In genomic region chrX:30865020-30865419, GRCh38 we compare ENCODE assay signal across 10 cellular contexts. TPM values are rescaled to one million over a fixed set of nuclear protein-coding genes. Genes with fewer than 3 reads are reported as not detected.
DNase-seq lines count a peak whose midpoint lies in the region; ATAC-seq and TF ChIP-seq lines count a peak whose summit lies in the region.
"Had no signal": no experiment of that assay in that cellular context is flagged by ENCODE, and none has a peak within 500 bp of the region (broad histone marks: within the 10 kb centered on the region; RNA-seq: fewer than 3 reads in every experiment).

No MANE protein-coding gene starts in this region.

- H3K27me3 ChIP-seq in prostate gland (replicated peaks; ENCODE audit: insufficient read depth), result no peaks in the 10 kb centered on the region
- no peaks in the 10 kb centered on the region for H3K27me3 ChIP-seq in suprapubic skin

- ATAC-seq in stimulated activated memory B cell treated with anti-CD40 and anti-IgM and Interleukin-4, amounts not matched to agents 10 μg/mL and 1 μg/mL and 100 μg/mL, for 72 hours, result no peak
- ATAC-seq in HG03469 (IDR thresholded peaks at IDR 0.05; ENCODE audit: unreplicated experiment), result no peak
- ATAC-seq: stimulated activated effector memory CD8-positive, alpha-beta T cell treated with anti-CD3 and anti-CD28 coated beads, Interleukin-12 subunit alpha, Interleukin-12 subunit beta, amount 100 ng/mL, for 72 hours had no signal

- TF ChIP-seq CTCF in GM12865 (IDR thresholded peaks at IDR 0.05; ENCODE audit: insufficient read depth, low read depth, low read length, missing control alignments) (peak; percentile 11), fibroblast of pulmonary artery (IDR thresholded peaks at IDR 0.05; ENCODE audit: low read length, missing control alignments) (no peak), prostate gland (IDR thresholded peaks at IDR 0.05) (no peak), suprapubic skin (IDR thresholded peaks at IDR 0.05) (no peak)

- no peak for TF ChIP-seq EP300 in suprapubic skin (IDR thresholded peaks at IDR 0.05)

- DNase-seq in ACHN, result peak; percentile 27
- peak; percentile 3 for DNase-seq in GM12865 (ENCODE audit: low read depth)
- DNase-seq in NCI-H460 (ENCODE audit: extremely low read depth, low read depth), result peak; percentile 33
- peak; percentile 3 for DNase-seq in fibroblast of pulmonary artery (ENCODE audit: low read depth)
- DNase-seq in prostate gland (ENCODE audit: low spot score), result no peak
- DNase-seq in suprapubic skin (ENCODE audit: low spot score in 2 of 2), result no peak

- H3K27ac ChIP-seq in prostate gland (no peak overlapping the region), suprapubic skin (no peak overlapping the region)

- WGBS in prostate gland, result 85% methylated on average over 3 of the region's 3 CpGs
- WGBS in suprapubic skin, result 37% methylated on average over 3 of the region's 3 CpGs

- H3K27me3 Mint-ChIP-seq in stimulated activated memory B cell treated with anti-CD40 and anti-IgM and Interleukin-4, amounts not matched to agents 10 μg/mL and 1 μg/mL and 100 μg/mL, for 72 hours, result no peaks in the 10 kb centered on the region

- H3K9me3 ChIP-seq in prostate gland (no peaks in the 10 kb centered on the region), suprapubic skin (no peaks in the 10 kb centered on the region)

- no peak overlapping the region for H3K27ac Mint-ChIP-seq in stimulated activated memory B cell treated with anti-CD40 and anti-IgM and Interleukin-4, amounts not matched to agents 10 μg/mL and 1 μg/mL and 100 μg/mL, for 72 hours
- H3K27ac Mint-ChIP-seq: stimulated activated effector memory CD8-positive, alpha-beta T cell treated with anti-CD3 and anti-CD28 coated beads, Interleukin-12 subunit alpha, Interleukin-12 subunit beta, amount 100 ng/mL, for 72 hours; T-helper 2 cell treated with Interferon-gamma antibody and Interleukin-4, amounts not matched to agents 5 μg/mL and 100 μg/mL, for 36 hours had no signal

- intact Hi-C loops in prostate gland (cut with DNase I), result no loop called here

- peaks cover 1% of the 10 kb centered on the region for H3K36me3 Mint-ChIP-seq in stimulated activated memory B cell treated with anti-CD40 and anti-IgM and Interleukin-4, amounts not matched to agents 10 μg/mL and 1 μg/mL and 100 μg/mL, for 72 hours

- in situ Hi-C loops in ACHN (cut with HindIII; ENCODE audit: low pct_ligation_motif_present, low pct_unique_long_range_greater_than_20kb, low sequenced_read_pairs), result no loop called here

- H3K4me1 Mint-ChIP-seq in stimulated activated memory B cell treated with anti-CD40 and anti-IgM and Interleukin-4, amounts not matched to agents 10 μg/mL and 1 μg/mL and 100 μg/mL, for 72 hours, result no peaks in the 10 kb centered on the region

- no peak overlapping the region for H3K4me3 Mint-ChIP-seq in stimulated activated memory B cell treated with anti-CD40 and anti-IgM and Interleukin-4, amounts not matched to agents 10 μg/mL and 1 μg/mL and 100 μg/mL, for 72 hours
- H3K4me3 Mint-ChIP-seq: stimulated activated effector memory CD8-positive, alpha-beta T cell treated with anti-CD3 and anti-CD28 coated beads, Interleukin-12 subunit alpha, Interleukin-12 subunit beta, amount 100 ng/mL, for 72 hours; T-helper 2 cell treated with Interferon-gamma antibody and Interleukin-4, amounts not matched to agents 5 μg/mL and 100 μg/mL, for 36 hours had no signal

- TF ChIP-seq POLR2A in prostate gland (IDR thresholded peaks at IDR 0.05), result no peak
- no peak for TF ChIP-seq POLR2A in suprapubic skin (IDR thresholded peaks at IDR 0.05)

- H3K4me1 ChIP-seq in prostate gland (replicated peaks), result no peaks in the 10 kb centered on the region
- no peaks in the 10 kb centered on the region for H3K4me1 ChIP-seq in suprapubic skin

- H3K9me3 Mint-ChIP-seq in stimulated activated memory B cell treated with anti-CD40 and anti-IgM and Interleukin-4, amounts not matched to agents 10 μg/mL and 1 μg/mL and 100 μg/mL, for 72 hours, result no peaks in the 10 kb centered on the region
- H3K9me3 Mint-ChIP-seq: stimulated activated effector memory CD8-positive, alpha-beta T cell treated with anti-CD3 and anti-CD28 coated beads, Interleukin-12 subunit alpha, Interleukin-12 subunit beta, amount 100 ng/mL, for 72 hours; T-helper 2 cell treated with Interferon-gamma antibody and Interleukin-4, amounts not matched to agents 5 μg/mL and 100 μg/mL, for 36 hours had no signal

- no peaks in the 10 kb centered on the region for H3K36me3 ChIP-seq in prostate gland
- no peaks in the 10 kb centered on the region for H3K36me3 ChIP-seq in suprapubic skin

- H3K4me3 ChIP-seq in GM12865 (ENCODE audit: low read depth, low read length) (no peak overlapping the region), fibroblast of pulmonary artery (replicated peaks; ENCODE audit: low read depth, low read length) (no peak overlapping the region), prostate gland (no peak overlapping the region), suprapubic skin (no peak overlapping the region)

RNA-seq across cellular contexts. Expression of gene TAB3, which starts 24.0 kb away (rescaled TPM):
- total RNA-seq in NCI-H460 (2014; rRNA removed; shearing (Covaris generic)), result 15.4 and 17.3 TPM in 2 replicates
- 19.5 and 38.9 TPM in 2 replicates for polyA plus RNA-seq in NCI-H460 (2014; cell fraction: nucleus; rRNA removed)
- total RNA-seq in prostate gland (100 to 1,000 TPM in 1 of 2 donors, 10 to 100 TPM in 1; 53.1 to 166 TPM), suprapubic skin (10 to 100 TPM; 23.2 to 41.9 (median 26.8) TPM)

Comparison
In these comparisons a context has a peak if more than half of its experiments do, and no peak if none do; other contexts are left out.
1. DNase-seq: peak in ACHN (single experiment), GM12865 (single experiment), NCI-H460 (single experiment) and fibroblast of pulmonary artery (single experiment); none in prostate gland (single experiment) and suprapubic skin (0 of 2).